20 cellular contexts compared by ENCODE assay signal in the genomic region with DNA sequence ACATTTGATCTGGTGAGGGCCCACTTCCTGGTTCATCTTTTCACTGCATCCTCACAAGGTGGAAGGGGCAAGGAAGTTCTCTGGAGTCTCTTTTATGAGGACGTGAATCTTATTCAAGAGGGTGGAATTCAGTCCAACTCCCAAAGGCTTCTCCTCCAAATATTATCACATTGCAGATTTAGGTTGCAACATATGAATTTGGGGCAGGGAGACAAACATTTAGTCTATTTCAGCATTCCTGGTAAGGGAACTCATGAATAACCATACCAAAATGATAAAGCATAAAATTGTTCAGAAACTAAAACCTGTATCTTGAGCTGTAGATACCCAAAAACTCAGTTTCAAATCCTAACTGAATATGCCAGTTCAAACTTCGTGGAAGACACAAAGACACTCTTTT.
DNase-seq lines count a peak whose midpoint lies in the region; ATAC-seq, FAIRE-seq and TF ChIP-seq lines count a peak whose summit lies in the region.
"Had no signal": no experiment of that assay in that cellular context is flagged by ENCODE, and none has a peak within 500 bp of the region (broad histone marks: within the 10 kb centered on the region; RNA-seq: fewer than 3 reads in every experiment).

No MANE protein-coding gene starts in this region.

- no peaks in the 10 kb centered on the region for H3K9me3 Mint-ChIP-seq in CD8-positive, alpha-beta T cell
- H3K9me3 Mint-ChIP-seq in MCF 10A (ENCODE audit: unreplicated experiment), result no peaks in the 10 kb centered on the region
- H3K9me3 Mint-ChIP-seq: GM23338 had no signal

- H3K4me1 ChIP-seq in CD8-positive, alpha-beta T cell (ENCODE audit: insufficient read depth, low read length), result no peaks in the 10 kb centered on the region
- H3K4me1 ChIP-seq: BLaER1 had no signal

- no peak overlapping the region for H3K4me3 ChIP-seq in bronchial epithelial cell (ENCODE audit: low read depth, low read length)
- no peak overlapping the region for H3K4me3 ChIP-seq in CD8-positive, alpha-beta T cell (ENCODE audit: low read depth, low read length)
- H3K4me3 ChIP-seq: BLaER1, GM12878, GM23338 had no signal

- CTCF ChIA-PET in CD8-positive, alpha-beta T cell (lab: Charles Lee), result no interaction called here
- CTCF ChIA-PET in MCF 10A (lab: Yijun Ruan, JAX), result no interaction called here

- no peaks in the 10 kb centered on the region for H3K27me3 ChIP-seq in bronchial epithelial cell (ENCODE audit: control insufficient read depth, insufficient read depth, low read length)
- H3K27me3 ChIP-seq in CD8-positive, alpha-beta T cell (ENCODE audit: insufficient read depth, low read length), result peaks cover 3% of the 10 kb centered on the region
- H3K27me3 ChIP-seq: BLaER1 had no signal

- POLR2A ChIA-PET in CD8-positive, alpha-beta T cell (lab: Charles Lee), result no interaction called here
- POLR2A ChIA-PET in MCF 10A (lab: Yijun Ruan, JAX), result no interaction called here

- TF ChIP-seq CTCF in bronchial epithelial cell (IDR thresholded peaks at IDR 0.05; ENCODE audit: insufficient read depth, low read length, severe bottlenecking) (no peak), omental fat pad (IDR thresholded peaks at IDR 0.05) (no peak), MCF 10A (IDR thresholded peaks at IDR 0.05; ENCODE audit: unreplicated experiment) (no peak)
- TF ChIP-seq CTCF in CD8-positive, alpha-beta T cell (IDR thresholded peaks at IDR 0.05), result no peak

- H3K9me3 ChIP-seq in CD8-positive, alpha-beta T cell (ENCODE audit: low read length), result no peaks in the 10 kb centered on the region
- H3K9me3 ChIP-seq: BLaER1 had no signal

- H3K27me3 Mint-ChIP-seq in CD8-positive, alpha-beta T cell (ENCODE audit: low read depth), result peaks cover 21% of the 10 kb centered on the region
- peaks cover 19% of the 10 kb centered on the region for H3K27me3 Mint-ChIP-seq in MCF 10A (ENCODE audit: insufficient read depth, unreplicated experiment)
- H3K27me3 Mint-ChIP-seq: B cell; CD4-positive, CD25-positive, alpha-beta regulatory T cell had no signal

- H3K4me3 Mint-ChIP-seq in CD8-positive, alpha-beta T cell, result no peak overlapping the region
- no peak overlapping the region for H3K4me3 Mint-ChIP-seq in MCF 10A (ENCODE audit: unreplicated experiment)
- H3K4me3 Mint-ChIP-seq: B cell; CD4-positive, CD25-positive, alpha-beta regulatory T cell; CD8-positive, alpha-beta memory T cell; GM23338; H9 had no signal

- peak; percentile 55 for FAIRE-seq in bronchial epithelial cell (lab: Jason Lieb, UNC)
- FAIRE-seq in GM19239 (lab: Jason Lieb, UNC), result no peak
- FAIRE-seq: D721Med, GM12878 had no signal

- no peaks in the 10 kb centered on the region for H3K36me3 Mint-ChIP-seq in CD8-positive, alpha-beta T cell
- H3K36me3 Mint-ChIP-seq in MCF 10A (ENCODE audit: insufficient read depth, unreplicated experiment), result no peaks in the 10 kb centered on the region
- H3K36me3 Mint-ChIP-seq: CD4-positive, CD25-positive, alpha-beta regulatory T cell; CD8-positive, alpha-beta memory T cell had no signal

- H3K36me3 ChIP-seq in bronchial epithelial cell (ENCODE audit: control insufficient read depth, insufficient read depth, low read length), result no peaks in the 10 kb centered on the region
- no peaks in the 10 kb centered on the region for H3K36me3 ChIP-seq in CD8-positive, alpha-beta T cell (ENCODE audit: insufficient read depth, low read length)
- H3K36me3 ChIP-seq: BLaER1 had no signal

- H3K4me1 Mint-ChIP-seq in CD8-positive, alpha-beta T cell (ENCODE audit: low read depth), result no peaks in the 10 kb centered on the region
- peaks cover 10% of the 10 kb centered on the region for H3K4me1 Mint-ChIP-seq in MCF 10A (ENCODE audit: insufficient read depth, unreplicated experiment)
- H3K4me1 Mint-ChIP-seq: B cell; CD4-positive, CD25-positive, alpha-beta regulatory T cell; CD8-positive, alpha-beta memory T cell had no signal

- no peak overlapping the region for H3K27ac ChIP-seq in CD8-positive, alpha-beta T cell (ENCODE audit: low read depth, low read length)
- H3K27ac ChIP-seq: BLaER1, C4-2B had no signal

- H3K27ac Mint-ChIP-seq in CD8-positive, alpha-beta T cell, result no peak overlapping the region
- H3K27ac Mint-ChIP-seq in MCF 10A (ENCODE audit: low read depth, unreplicated experiment), result no peak overlapping the region
- H3K27ac Mint-ChIP-seq: B cell; CD4-positive, CD25-positive, alpha-beta regulatory T cell; CD8-positive, alpha-beta memory T cell; GM23338; H9 had no signal

- no TSS peak for BruUV-seq in MCF 10A (replicated peaks; lab: Mats Ljungman, UMichigan)

- peak; percentile 54 for ATAC-seq in omental fat pad (ENCODE audit: low FRiP score)
- ATAC-seq in CD8-positive, alpha-beta T cell, result no peak
- ATAC-seq: GM12878, GM23338, HCT116 had no signal

- intact Hi-C loops in CD8-positive, alpha-beta T cell (cut with DNase I, micrococcal nuclease), result no loop called here
- intact Hi-C loops in MCF 10A (cut with micrococcal nuclease), result no loop called here

- DNase-seq in bronchial epithelial cell (ENCODE audit: low read depth), result no peak
- peak; percentile 21 for DNase-seq in fibroblast of gingiva (ENCODE audit: low read depth)
- no peak for DNase-seq in omental fat pad (ENCODE audit: low spot score)
- no peak for DNase-seq in CD8-positive, alpha-beta T cell
- DNase-seq in GM19239 (ENCODE audit: insufficient read length, low spot score), result no peak
- no peak for DNase-seq in MCF 10A (ENCODE audit: unreplicated experiment)
- DNase-seq: CD4-positive, CD25-positive, alpha-beta regulatory T cell; CD8-positive, alpha-beta memory T cell; DMS 273 treated with DMSO at 0.1 percent for 48 hours; DMS79; EL; GDM1; H9 had no signal
